ENCODE assay signal across 35 cellular contexts in genomic region chr2:121900391-121900790, GRCh38.
"Had no signal": no experiment of that assay in that cellular context is flagged by ENCODE, and none has a peak within 500 bp of the region (broad histone marks: within the 10 kb centered on the region; RNA-seq: fewer than 3 reads in every experiment).

No MANE protein-coding gene starts in this region.

- H3K27me3 ChIP-seq: MG63 had no signal

- DNase-seq: Kasumi-1, MG63, MM.1S, MV-4-11, NCI-H1048, NCI-H1092, NCI-H1092 treated with DMSO at 0.1 percent for 48 hours, NCI-H1105, NCI-H1105 treated with DMSO at 0.1 percent for 48 hours, NCI-H1417, NCI-H1417 treated with DMSO at 0.1 percent for 48 hours, NCI-H1436, NCI-H1436 treated with DMSO at 0.1 percent for 48 hours, NCI-H146, NCI-H1694, NCI-H1694 treated with DMSO at 0.1 percent for 48 hours, NCI-H187, NCI-H187 treated with DMSO at 0.1 percent for 48 hours, NCI-H1930, NCI-H2029, NCI-H2029 treated with DMSO at 0.1 percent for 48 hours, NCI-H2081, NCI-H2081 treated with DMSO at 0.1 percent for 48 hours, NCI-H2107, NCI-H2171, NCI-H2171 treated with DMSO at 0.1 percent for 48 hours, NCI-H2227 treated with DMSO at 0.1 percent for 48 hours, NCI-H226, NCI-H345, NCI-H446, NCI-H446 treated with DMSO at 0.1 percent for 48 hours, NCI-H510A, NCI-H510A treated with DMSO at 0.1 percent for 48 hours, NCI-H524, NCI-H524 treated with DMSO at 0.1 percent for 48 hours had no signal

- H3K4me3 ChIP-seq: MG63 had no signal

- H3K9me3 ChIP-seq: MG63 had no signal

- H3K36me3 ChIP-seq: MG63 had no signal
